16 cellular contexts compared by ENCODE assay signal in genomic region chr19:42832746-42833442, GRCh38. TPM values are rescaled to one million over a fixed set of nuclear protein-coding genes. Genes with fewer than 3 reads are reported as not detected.
"Had no signal": no experiment of that assay in that cellular context is flagged by ENCODE, and none has a peak within 500 bp of the region (broad histone marks: within the 10 kb centered on the region; RNA-seq: fewer than 3 reads in every experiment).

No MANE protein-coding gene starts in this region.

RNA-seq across cellular contexts. Expression of gene PSG1, which starts 46.6 kb away (rescaled TPM):
- total RNA-seq: activated CD8-positive, alpha-beta memory T cell treated with anti-CD3 and anti-CD28 coated beads for 36 hours; activated naive CD8-positive, alpha-beta T cell treated with anti-CD3 and anti-CD28 coated beads for 36 hours; activated T-helper 1 cell treated with anti-CD3 and anti-CD28 coated beads, Interleukin-12 subunit alpha, Interleukin-12 subunit beta, Interleukin-2, Interleukin-4 antibody, amounts not matched to agents 30 ng/mL and 10 ng/mL and 1 ng/mL, durations not matched to agents 14 hours and 24 hours and 36 hours; esophagus mucosa; frontal cortex; heart left ventricle; left lobe of liver; lung microvascular endothelial cell; mononuclear cell; ovary; sciatic nerve; spleen; testis; upper lobe of right lung had no signal
- polyA plus RNA-seq: heart left ventricle; immature natural killer cell; naive thymus-derived CD4-positive, alpha-beta T cell; spleen had no signal
